ENCODE assay signal across 9 cellular contexts in genomic region chr16:25258856-25259179, GRCh38. TPM values are rescaled to one million over a fixed set of nuclear protein-coding genes. Genes with fewer than 3 reads are reported as not detected.
A peak's percentile ranks its signal among the peaks of the same experiment; 100 is the strongest.
DNase-seq lines count a peak whose midpoint lies in the region; ATAC-seq and TF ChIP-seq lines count a peak whose summit lies in the region.
"Had no signal": no experiment of that assay in that cellular context is flagged by ENCODE, and none has a peak within 500 bp of the region (broad histone marks: within the 10 kb centered on the region; RNA-seq: fewer than 3 reads in every experiment).

No MANE protein-coding gene starts in this region.

- H3K4me3 ChIP-seq in liver (ENCODE audit: low read depth in 1 of 3, low read length in 3 of 3), result peak overlapping the region in 2 of 3 donors; percentile 65 to 80
- H3K4me3 ChIP-seq in transverse colon, result peak overlapping the region in 3 of 4 donors; percentile 67 to 87 (median 77)

- H3K9me3 Mint-ChIP-seq in activated naive CD8-positive, alpha-beta T cell treated with anti-CD3 and anti-CD28 coated beads for 36 hours, result no peaks in the 10 kb centered on the region

- H3K4me1 ChIP-seq in liver (ENCODE audit: control insufficient read depth in 4 of 4, insufficient read depth in 4 of 4, low read length in 3 of 4), result peaks cover 0 to 24% (median 21%) of the 10 kb centered on the region in 4 donors
- peaks cover 11 to 34% (median 32%) of the 10 kb centered on the region in 4 donors for H3K4me1 ChIP-seq in transverse colon
- H3K4me1 ChIP-seq: foreskin keratinocyte had no signal

- H3K27me3 ChIP-seq in liver (ENCODE audit: control insufficient read depth in 4 of 4, insufficient read depth in 4 of 4, low read length in 3 of 4), result no peaks in the 10 kb centered on the region
- H3K27me3 ChIP-seq in transverse colon, result no peaks in the 10 kb centered on the region
- H3K27me3 ChIP-seq: foreskin keratinocyte had no signal

- peaks cover 0 to 7% (median 5%) of the 10 kb centered on the region in 4 donors for H3K36me3 ChIP-seq in liver (ENCODE audit: control insufficient read depth in 4 of 4, insufficient read depth in 3 of 4, low read depth in 1 of 4, low read length in 3 of 4)
- H3K36me3 ChIP-seq in transverse colon, result peaks cover 0 to 9% (median 2%) of the 10 kb centered on the region in 4 donors

- peak overlapping the region; percentile 97 for H3K27ac Mint-ChIP-seq in activated naive CD8-positive, alpha-beta T cell treated with anti-CD3 and anti-CD28 coated beads for 36 hours

- 40% methylated on average over 4 of the region's 4 CpGs for WGBS in liver
- 47 to 51% methylated on average over 2 to 4 of the region's 4 CpGs for WGBS in transverse colon (ENCODE audit: low coverage in 1 of 2), 2 donors

- TF ChIP-seq EP300 in transverse colon (IDR thresholded peaks at IDR 0.05; ENCODE audit: low read depth), result no peak

- no peak for TF ChIP-seq POLR2A in transverse colon (IDR thresholded peaks at IDR 0.05)

- no peak for TF ChIP-seq RAD21 in liver (IDR thresholded peaks at IDR 0.05)

- TF ChIP-seq CTCF in liver (IDR thresholded peaks at IDR 0.05; ENCODE audit: low read depth, low read length, missing input control) (no peak), transverse colon (IDR thresholded peaks at IDR 0.05) (no peak)

- H3K4me1 Mint-ChIP-seq in activated naive CD8-positive, alpha-beta T cell treated with anti-CD3 and anti-CD28 coated beads for 36 hours, result peaks cover 55% of the 10 kb centered on the region

- in situ Hi-C loops in transverse colon (cut with MboI; ENCODE audit: low pct_ligation_motif_present in 1 of 4, low pct_unique_long_range_greater_than_20kb in 1 of 4, low sequenced_read_pairs in 3 of 4), result loop anchor here in 1 of 4 donors (25.0 kb wide), 1 partner anchor 103 kb away; no protein-coding TSS in a partner anchor

- ATAC-seq in HG02981 (IDR thresholded peaks at IDR 0.05; ENCODE audit: unreplicated experiment), result no peak

- H3K9ac ChIP-seq in liver (ENCODE audit: low read depth in 1 of 2, low read length in 2 of 2), result peak overlapping the region in 1 of 2 donors; percentile 34

- peak overlapping the region; percentile 91 for H3K4me3 Mint-ChIP-seq in activated naive CD8-positive, alpha-beta T cell treated with anti-CD3 and anti-CD28 coated beads for 36 hours

- H3K9me3 ChIP-seq in liver (ENCODE audit: control insufficient read depth in 4 of 4, low read length in 3 of 4) (no peaks in the 10 kb centered on the region), transverse colon (no peaks in the 10 kb centered on the region)

- no peaks in the 10 kb centered on the region for H3K27me3 Mint-ChIP-seq in activated naive CD8-positive, alpha-beta T cell treated with anti-CD3 and anti-CD28 coated beads for 36 hours

- intact Hi-C loops in transverse colon (cut with DNase I; ENCODE audit: low total_unique reads), result no loop called here

- H3K36me3 Mint-ChIP-seq in activated naive CD8-positive, alpha-beta T cell treated with anti-CD3 and anti-CD28 coated beads for 36 hours, result peaks cover 46% of the 10 kb centered on the region

- H3K27ac ChIP-seq in liver (ENCODE audit: low read depth in 1 of 2, low read length in 2 of 2) (no peak overlapping the region), transverse colon (peak overlapping the region in 2 of 4 donors; percentile 97 to 100)

- DNase-seq in activated naive CD4-positive, alpha-beta T cell treated with Interleukin-2 at 50 U/mL for 16 hours, result peak; percentile 8
- DNase-seq in activated naive CD4-positive, alpha-beta T cell (lab: John Stamatoyannopoulos, UW), result no peak
- no peak for DNase-seq in activated naive CD8-positive, alpha-beta T cell treated with anti-CD3 and anti-CD28 coated beads for 36 hours
- no peak for DNase-seq in transverse colon
- no peak for DNase-seq in superior temporal gyrus (ENCODE audit: extremely low spot score)
- no peak for DNase-seq in COLO829 (ENCODE audit: low spot score)

TF ChIP-seq in liver, 16 proteins besides CTCF, POLR2A, EP300 and RAD21:
- TF ChIP-seq NR2F2 (IDR thresholded peaks at IDR 0.05) (no peak), TAF1 (conservative IDR thresholded peaks at IDR 0.05) (no peak), SP1 (IDR thresholded peaks at IDR 0.05) (no peak), YY1 (IDR thresholded peaks at IDR 0.05) (no peak), RXRA (IDR thresholded peaks at IDR 0.05) (no peak), EGR1 (IDR thresholded peaks at IDR 0.05; ENCODE audit: low read depth in 2 of 2) (no peak), GABPA (IDR thresholded peaks at IDR 0.05 in 1 of 2, conservative IDR thresholded peaks at IDR 0.05 in 1 of 2) (no peak), FOXA2 (IDR thresholded peaks at IDR 0.05) (no peak), HNF4G (IDR thresholded peaks at IDR 0.05) (no peak), FOXA1 (IDR thresholded peaks at IDR 0.05) (no peak), HNF4A (conservative IDR thresholded peaks at IDR 0.05) (no peak), JUND (IDR thresholded peaks at IDR 0.05) (no peak)
- TF ChIP-seq, protein P1, sequence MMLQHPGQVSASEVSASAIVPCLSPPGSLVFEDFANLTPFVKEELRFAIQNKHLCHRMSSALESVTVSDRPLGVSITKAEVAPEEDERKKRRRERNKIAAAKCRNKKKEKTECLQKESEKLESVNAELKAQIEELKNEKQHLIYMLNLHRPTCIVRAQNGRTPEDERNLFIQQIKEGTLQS (IDR thresholded peaks at IDR 0.05), result no peak
- TF ChIP-seq, protein P2, sequence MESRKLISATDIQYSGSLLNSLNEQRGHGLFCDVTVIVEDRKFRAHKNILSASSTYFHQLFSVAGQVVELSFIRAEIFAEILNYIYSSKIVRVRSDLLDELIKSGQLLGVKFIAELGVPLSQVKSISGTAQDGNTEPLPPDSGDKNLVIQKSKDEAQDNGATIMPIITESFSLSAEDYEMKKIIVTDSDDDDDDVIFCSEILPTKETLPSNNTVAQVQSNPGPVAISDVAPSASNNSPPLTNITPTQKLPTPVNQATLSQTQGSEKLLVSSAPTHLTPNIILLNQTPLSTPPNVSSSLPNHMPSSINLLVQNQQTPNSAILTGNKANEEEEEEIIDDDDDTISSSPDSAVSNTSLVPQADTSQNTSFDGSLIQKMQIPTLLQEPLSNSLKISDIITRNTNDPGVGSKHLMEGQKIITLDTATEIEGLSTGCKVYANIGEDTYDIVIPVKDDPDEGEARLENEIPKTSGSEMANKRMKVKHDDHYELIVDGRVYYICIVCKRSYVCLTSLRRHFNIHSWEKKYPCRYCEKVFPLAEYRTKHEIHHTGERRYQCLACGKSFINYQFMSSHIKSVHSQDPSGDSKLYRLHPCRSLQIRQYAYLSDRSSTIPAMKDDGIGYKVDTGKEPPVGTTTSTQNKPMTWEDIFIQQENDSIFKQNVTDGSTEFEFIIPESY (IDR thresholded peaks at IDR 0.05), result no peak
- TF ChIP-seq, protein P3, sequence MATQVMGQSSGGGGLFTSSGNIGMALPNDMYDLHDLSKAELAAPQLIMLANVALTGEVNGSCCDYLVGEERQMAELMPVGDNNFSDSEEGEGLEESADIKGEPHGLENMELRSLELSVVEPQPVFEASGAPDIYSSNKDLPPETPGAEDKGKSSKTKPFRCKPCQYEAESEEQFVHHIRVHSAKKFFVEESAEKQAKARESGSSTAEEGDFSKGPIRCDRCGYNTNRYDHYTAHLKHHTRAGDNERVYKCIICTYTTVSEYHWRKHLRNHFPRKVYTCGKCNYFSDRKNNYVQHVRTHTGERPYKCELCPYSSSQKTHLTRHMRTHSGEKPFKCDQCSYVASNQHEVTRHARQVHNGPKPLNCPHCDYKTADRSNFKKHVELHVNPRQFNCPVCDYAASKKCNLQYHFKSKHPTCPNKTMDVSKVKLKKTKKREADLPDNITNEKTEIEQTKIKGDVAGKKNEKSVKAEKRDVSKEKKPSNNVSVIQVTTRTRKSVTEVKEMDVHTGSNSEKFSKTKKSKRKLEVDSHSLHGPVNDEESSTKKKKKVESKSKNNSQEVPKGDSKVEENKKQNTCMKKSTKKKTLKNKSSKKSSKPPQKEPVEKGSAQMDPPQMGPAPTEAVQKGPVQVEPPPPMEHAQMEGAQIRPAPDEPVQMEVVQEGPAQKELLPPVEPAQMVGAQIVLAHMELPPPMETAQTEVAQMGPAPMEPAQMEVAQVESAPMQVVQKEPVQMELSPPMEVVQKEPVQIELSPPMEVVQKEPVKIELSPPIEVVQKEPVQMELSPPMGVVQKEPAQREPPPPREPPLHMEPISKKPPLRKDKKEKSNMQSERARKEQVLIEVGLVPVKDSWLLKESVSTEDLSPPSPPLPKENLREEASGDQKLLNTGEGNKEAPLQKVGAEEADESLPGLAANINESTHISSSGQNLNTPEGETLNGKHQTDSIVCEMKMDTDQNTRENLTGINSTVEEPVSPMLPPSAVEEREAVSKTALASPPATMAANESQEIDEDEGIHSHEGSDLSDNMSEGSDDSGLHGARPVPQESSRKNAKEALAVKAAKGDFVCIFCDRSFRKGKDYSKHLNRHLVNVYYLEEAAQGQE (IDR thresholded peaks at IDR 0.05), result no peak
- TF ChIP-seq, protein P4, sequence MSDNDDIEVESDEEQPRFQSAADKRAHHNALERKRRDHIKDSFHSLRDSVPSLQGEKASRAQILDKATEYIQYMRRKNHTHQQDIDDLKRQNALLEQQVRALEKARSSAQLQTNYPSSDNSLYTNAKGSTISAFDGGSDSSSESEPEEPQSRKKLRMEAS (IDR thresholded peaks at IDR 0.05), result no peak

RNA-seq across cellular contexts. Expression of gene ZKSCAN2, which starts 1.2 kb away (rescaled TPM):
- total RNA-seq in activated naive CD8-positive, alpha-beta T cell treated with anti-CD3 and anti-CD28 coated beads for 36 hours, result 1 to 10 TPM; 7.1 to 7.3 TPM
- 1 to 10 TPM; 2.6 to 3.4 TPM for total RNA-seq in liver
- under 1 TPM; 0.47 to 0.89 TPM for polyA plus RNA-seq in liver
- 1 to 10 TPM; 1.2 to 2.7 (median 1.8) TPM for total RNA-seq in transverse colon

RNA-seq across cellular contexts. Expression of gene AQP8, which starts 42.1 kb away (rescaled TPM):
- total RNA-seq in activated naive CD8-positive, alpha-beta T cell treated with anti-CD3 and anti-CD28 coated beads for 36 hours, result not detected
- total RNA-seq in liver (under 1 TPM; 0.08 to 0.09 TPM), transverse colon (100 to 1,000 TPM in 3 of 4 donors, 10 to 100 TPM in 1; 20.3 to 585 (median 348) TPM)
- polyA plus RNA-seq in liver, result not detected
- total RNA-seq: foreskin keratinocyte had no signal
- polyA plus RNA-seq: foreskin keratinocyte had no signal

Comparison
In these comparisons a context has a peak if more than half of its experiments do, and no peak if none do; other contexts are left out.
1. RNA of gene AQP8, which starts 42.1 kb away (total RNA-seq): 20.3 to 585 TPM in transverse colon; not detected in activated naive CD8-positive, alpha-beta T cell treated with anti-CD3 and anti-CD28 coated beads for 36 hours and 0.08 to 0.09 TPM in liver; every median in the first group is over 10 times any median in the second.